13 cellular contexts compared by ENCODE assay signal in genomic region chr12:110536834-110537604, GRCh38. TPM values are rescaled to one million over a fixed set of nuclear protein-coding genes. Genes with fewer than 3 reads are reported as not detected.
DNase-seq lines count a peak whose midpoint lies in the region; ATAC-seq, FAIRE-seq and TF ChIP-seq lines count a peak whose summit lies in the region.
"Had no signal": no experiment of that assay in that cellular context is flagged by ENCODE, and none has a peak within 500 bp of the region (broad histone marks: within the 10 kb centered on the region; RNA-seq: fewer than 3 reads in every experiment).

No MANE protein-coding gene starts in this region.

- intact Hi-C loops in ascending aorta (cut with DNase I) (loop anchor here (2.0 kb wide), 1 partner anchor 46 kb away; the partner anchor contains the start of gene PPTC7), left colon (cut with DNase I, micrococcal nuclease) (no loop called here)

- H3K4me3 Mint-ChIP-seq in stimulated activated memory B cell treated with anti-CD40 and anti-IgM and Interleukin-4, amounts not matched to agents 10 μg/mL and 1 μg/mL and 100 μg/mL, for 72 hours = no peak overlapping the region
- H3K4me3 Mint-ChIP-seq: activated CD4-positive, alpha-beta T cell treated with anti-CD3 and anti-CD28 coated beads for 36 hours; stimulated activated naive CD8-positive, alpha-beta T cell treated with anti-CD3 and anti-CD28 coated beads, Interleukin-15, amount 100 ng/mL, for 72 hours had no signal

- H3K27me3 Mint-ChIP-seq in stimulated activated memory B cell treated with anti-CD40 and anti-IgM and Interleukin-4, amounts not matched to agents 10 μg/mL and 1 μg/mL and 100 μg/mL, for 72 hours = no peaks in the 10 kb centered on the region
- H3K27me3 Mint-ChIP-seq: activated CD4-positive, alpha-beta T cell treated with anti-CD3 and anti-CD28 coated beads for 36 hours; stimulated activated naive CD8-positive, alpha-beta T cell treated with anti-CD3 and anti-CD28 coated beads, Interleukin-15, amount 100 ng/mL, for 72 hours had no signal

- TF ChIP-seq CTCF in ascending aorta (IDR thresholded peaks at IDR 0.05) = no peak

- peaks cover 0 to 12% of the 10 kb centered on the region in 2 donors for H3K4me1 ChIP-seq in ascending aorta

- FAIRE-seq in urothelium cell line (lab: Jason Lieb, UNC) = no peak

- peak; percentile 24 for ATAC-seq in left colon
- no peak for ATAC-seq in stimulated activated memory B cell treated with anti-CD40 and anti-IgM and Interleukin-4, amounts not matched to agents 10 μg/mL and 1 μg/mL and 100 μg/mL, for 72 hours
- no peak for ATAC-seq in HG02623 (IDR thresholded peaks at IDR 0.05; ENCODE audit: unreplicated experiment)
- ATAC-seq: activated CD4-positive, alpha-beta T cell treated with anti-CD3 and anti-CD28 coated beads for 36 hours; stimulated activated naive CD8-positive, alpha-beta T cell treated with anti-CD3 and anti-CD28 coated beads, Interleukin-15, amount 100 ng/mL, for 72 hours had no signal

- peak; percentile 73 for DNase-seq in NCI-H2029 (lab: John Stamatoyannopoulos, UW)
- DNase-seq in ascending aorta (ENCODE audit: low spot score in 2 of 2) = no peak
- no peak for DNase-seq in left colon
- DNase-seq in stimulated activated CD4-positive, alpha-beta T cell treated with anti-CD3 and anti-CD28 coated beads, Interleukin-2, amount 100 ng/mL, for 48 hours = no peak
- DNase-seq in urothelium cell line (ENCODE audit: low spot score) = no peak
- DNase-seq: activated CD4-positive, alpha-beta T cell treated with anti-CD3 and anti-CD28 coated beads for 36 hours; kidney glomerular epithelial cell; NCI-H1694 treated with DMSO at 0.1 percent for 48 hours; stimulated activated CD4-positive, alpha-beta T cell treated with anti-CD3 and anti-CD28 coated beads, Interleukin-4, amount 100 ng/mL, for 1 hour; stimulated activated naive CD8-positive, alpha-beta T cell treated with anti-CD3 and anti-CD28 coated beads, Interleukin-15, amount 100 ng/mL, for 72 hours had no signal

- no peak overlapping the region for H3K27ac Mint-ChIP-seq in stimulated activated memory B cell treated with anti-CD40 and anti-IgM and Interleukin-4, amounts not matched to agents 10 μg/mL and 1 μg/mL and 100 μg/mL, for 72 hours
- H3K27ac Mint-ChIP-seq: stimulated activated naive CD8-positive, alpha-beta T cell treated with anti-CD3 and anti-CD28 coated beads, Interleukin-15, amount 100 ng/mL, for 72 hours had no signal

- H3K9me3 Mint-ChIP-seq in stimulated activated memory B cell treated with anti-CD40 and anti-IgM and Interleukin-4, amounts not matched to agents 10 μg/mL and 1 μg/mL and 100 μg/mL, for 72 hours = no peaks in the 10 kb centered on the region
- H3K9me3 Mint-ChIP-seq: stimulated activated naive CD8-positive, alpha-beta T cell treated with anti-CD3 and anti-CD28 coated beads, Interleukin-15, amount 100 ng/mL, for 72 hours had no signal

- H3K36me3 Mint-ChIP-seq in stimulated activated memory B cell treated with anti-CD40 and anti-IgM and Interleukin-4, amounts not matched to agents 10 μg/mL and 1 μg/mL and 100 μg/mL, for 72 hours = peaks cover 53% of the 10 kb centered on the region

- H3K36me3 ChIP-seq in ascending aorta = peaks cover 0 to 5% of the 10 kb centered on the region in 2 donors

- H3K4me1 Mint-ChIP-seq in stimulated activated memory B cell treated with anti-CD40 and anti-IgM and Interleukin-4, amounts not matched to agents 10 μg/mL and 1 μg/mL and 100 μg/mL, for 72 hours = peaks cover 2% of the 10 kb centered on the region

- H3K4me3 ChIP-seq in ascending aorta (peak overlapping the region; percentile 2 to 44), skin epidermis (no peak overlapping the region)

- no peaks in the 10 kb centered on the region for H3K27me3 ChIP-seq in ascending aorta

- H3K27ac ChIP-seq in ascending aorta = peak overlapping the region; percentile 75 to 76
- peak overlapping the region in 13 of 21 experiments; percentile 2 to 67 (median 54) for H3K27ac ChIP-seq in skin epidermis

- H3K9me3 ChIP-seq in ascending aorta = no peaks in the 10 kb centered on the region

RNA-seq across cellular contexts. Expression of gene RAD9B, which starts 34.9 kb away (rescaled TPM):
- not detected for total RNA-seq in ascending aorta
- total RNA-seq in left colon = under 1 TPM; 0.25 to 0.37 TPM

RNA-seq across cellular contexts. Expression of gene VPS29, which starts 35.1 kb away (rescaled TPM):
- total RNA-seq in ascending aorta (35.9 TPM), left colon (100 to 1,000 TPM in 1 of 2 donors, 10 to 100 TPM in 1; 99.0 to 114 TPM)

RNA-seq across cellular contexts. Expression of gene PPTC7, which starts 46.1 kb away (rescaled TPM):
- total RNA-seq in ascending aorta = 12.3 TPM
- total RNA-seq in left colon = 10 to 100 TPM; 30.7 to 32.4 TPM

Comparison
In these comparisons a context has a peak if more than half of its experiments do, and no peak if none do; other contexts are left out.
1. H3K4me3 ChIP-seq: peak in ascending aorta (2 of 2); none in skin epidermis (0 of 7).